20 cellular contexts compared by ENCODE assay signal in genomic region chr10:12563489-12563888, GRCh38.
"Had no signal": no experiment of that assay in that cellular context is flagged by ENCODE, and none has a peak within 500 bp of the region (broad histone marks: within the 10 kb centered on the region; RNA-seq: fewer than 3 reads in every experiment).

No MANE protein-coding gene starts in this region.

- H3K27ac ChIP-seq: coronary artery, heart left ventricle, spleen, thyroid gland, uterus had no signal

- H3K4me3 ChIP-seq: coronary artery, heart left ventricle, lung, spleen, thyroid gland, uterus had no signal

- H3K9me3 ChIP-seq: heart left ventricle, spleen, thyroid gland, uterus had no signal

- H3K36me3 ChIP-seq: heart left ventricle, spleen, thyroid gland, uterus had no signal

- H3K4me3 Mint-ChIP-seq: nephron progenitor cell; stimulated activated naive B cell treated with anti-CD40 and anti-IgM and Interleukin-4, amounts not matched to agents 10 μg/mL and 1 μg/mL and 100 μg/mL, for 72 hours; type B pancreatic cell had no signal

- H3K36me3 Mint-ChIP-seq: type B pancreatic cell had no signal

- ATAC-seq: heart left ventricle, left colon, left ventricle myocardium superior, sciatic nerve had no signal

- H3K9me3 Mint-ChIP-seq: nephron progenitor cell; stimulated activated naive B cell treated with anti-CD40 and anti-IgM and Interleukin-4, amounts not matched to agents 10 μg/mL and 1 μg/mL and 100 μg/mL, for 72 hours; type B pancreatic cell had no signal

- H3K27me3 Mint-ChIP-seq: stimulated activated naive B cell treated with anti-CD40 and anti-IgM and Interleukin-4, amounts not matched to agents 10 μg/mL and 1 μg/mL and 100 μg/mL, for 72 hours; type B pancreatic cell had no signal

- H3K4me1 ChIP-seq: uterus had no signal

- H3K27ac Mint-ChIP-seq: nephron progenitor cell, type B pancreatic cell had no signal

- DNase-seq: effector CD4-positive, alpha-beta T cell; foreskin melanocyte; heart left ventricle; hippocampal formation; left colon; left ventricle myocardium superior; mesendoderm; nephron progenitor cell; posterior cingulate gyrus; spleen; stimulated activated CD4-positive, alpha-beta T cell treated with anti-CD3 and anti-CD28 coated beads, Interleukin-15, amount 100 ng/mL, for 24 hours; stimulated activated CD4-positive, alpha-beta T cell treated with anti-CD3 and anti-CD28 coated beads, Interleukin-1b, Interleukin-23, amount 100 ng/mL, for 48 hours; stimulated activated CD4-positive, alpha-beta T cell treated with anti-CD3 and anti-CD28 coated beads, Interleukin-4, amount 100 ng/mL, for 24 hours; stimulated activated naive B cell treated with anti-CD40 and anti-IgM and Interleukin-4, amounts not matched to agents 10 μg/mL and 1 μg/mL and 100 μg/mL, for 72 hours; thyroid gland; uterus had no signal

- H3K27me3 ChIP-seq: heart left ventricle, spleen, thyroid gland, uterus had no signal
